In the genomic region with DNA sequence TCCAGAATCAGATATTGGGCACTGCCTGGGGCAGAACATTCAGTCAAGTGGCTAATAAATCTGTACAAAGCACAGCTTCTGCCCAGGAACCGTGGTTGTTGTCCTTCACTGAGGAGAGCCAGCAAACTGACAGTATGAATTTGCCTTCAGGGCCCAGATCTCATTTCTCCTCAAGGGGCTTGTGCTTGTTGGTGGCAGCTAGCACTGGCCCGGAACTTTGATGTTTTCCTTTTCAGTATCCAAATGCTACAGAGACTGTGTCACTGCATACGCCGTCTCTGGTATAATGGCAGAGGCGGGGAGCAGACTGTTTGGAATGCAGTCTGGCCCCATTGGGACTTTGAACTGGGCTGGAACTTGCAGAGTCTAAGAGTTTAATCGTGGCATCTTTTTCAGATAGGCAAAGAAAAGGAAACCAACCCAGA, we compare ENCODE assay signal across 1 cellular context.
TF ChIP-seq lines count a peak whose summit lies in the region.

No MANE protein-coding gene starts in this region.

TF ChIP-seq in HepG2, 621 proteins besides CTCF, POLR2A, EP300 and RAD21 (continued from another document and continues in another):
- TF ChIP-seq, protein P1, sequence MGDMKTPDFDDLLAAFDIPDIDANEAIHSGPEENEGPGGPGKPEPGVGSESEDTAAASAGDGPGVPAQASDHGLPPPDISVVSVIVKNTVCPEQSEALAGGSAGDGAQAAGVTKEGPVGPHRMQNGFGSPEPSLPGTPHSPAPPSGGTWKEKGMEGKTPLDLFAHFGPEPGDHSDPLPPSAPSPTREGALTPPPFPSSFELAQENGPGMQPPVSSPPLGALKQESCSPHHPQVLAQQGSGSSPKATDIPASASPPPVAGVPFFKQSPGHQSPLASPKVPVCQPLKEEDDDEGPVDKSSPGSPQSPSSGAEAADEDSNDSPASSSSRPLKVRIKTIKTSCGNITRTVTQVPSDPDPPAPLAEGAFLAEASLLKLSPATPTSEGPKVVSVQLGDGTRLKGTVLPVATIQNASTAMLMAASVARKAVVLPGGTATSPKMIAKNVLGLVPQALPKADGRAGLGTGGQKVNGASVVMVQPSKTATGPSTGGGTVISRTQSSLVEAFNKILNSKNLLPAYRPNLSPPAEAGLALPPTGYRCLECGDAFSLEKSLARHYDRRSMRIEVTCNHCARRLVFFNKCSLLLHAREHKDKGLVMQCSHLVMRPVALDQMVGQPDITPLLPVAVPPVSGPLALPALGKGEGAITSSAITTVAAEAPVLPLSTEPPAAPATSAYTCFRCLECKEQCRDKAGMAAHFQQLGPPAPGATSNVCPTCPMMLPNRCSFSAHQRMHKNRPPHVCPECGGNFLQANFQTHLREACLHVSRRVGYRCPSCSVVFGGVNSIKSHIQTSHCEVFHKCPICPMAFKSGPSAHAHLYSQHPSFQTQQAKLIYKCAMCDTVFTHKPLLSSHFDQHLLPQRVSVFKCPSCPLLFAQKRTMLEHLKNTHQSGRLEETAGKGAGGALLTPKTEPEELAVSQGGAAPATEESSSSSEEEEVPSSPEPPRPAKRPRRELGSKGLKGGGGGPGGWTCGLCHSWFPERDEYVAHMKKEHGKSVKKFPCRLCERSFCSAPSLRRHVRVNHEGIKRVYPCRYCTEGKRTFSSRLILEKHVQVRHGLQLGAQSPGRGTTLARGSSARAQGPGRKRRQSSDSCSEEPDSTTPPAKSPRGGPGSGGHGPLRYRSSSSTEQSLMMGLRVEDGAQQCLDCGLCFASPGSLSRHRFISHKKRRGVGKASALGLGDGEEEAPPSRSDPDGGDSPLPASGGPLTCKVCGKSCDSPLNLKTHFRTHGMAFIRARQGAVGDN (CRISPR knock-in tag; IDR thresholded peaks at IDR 0.05) = no peak
- TF ChIP-seq, protein P2, sequence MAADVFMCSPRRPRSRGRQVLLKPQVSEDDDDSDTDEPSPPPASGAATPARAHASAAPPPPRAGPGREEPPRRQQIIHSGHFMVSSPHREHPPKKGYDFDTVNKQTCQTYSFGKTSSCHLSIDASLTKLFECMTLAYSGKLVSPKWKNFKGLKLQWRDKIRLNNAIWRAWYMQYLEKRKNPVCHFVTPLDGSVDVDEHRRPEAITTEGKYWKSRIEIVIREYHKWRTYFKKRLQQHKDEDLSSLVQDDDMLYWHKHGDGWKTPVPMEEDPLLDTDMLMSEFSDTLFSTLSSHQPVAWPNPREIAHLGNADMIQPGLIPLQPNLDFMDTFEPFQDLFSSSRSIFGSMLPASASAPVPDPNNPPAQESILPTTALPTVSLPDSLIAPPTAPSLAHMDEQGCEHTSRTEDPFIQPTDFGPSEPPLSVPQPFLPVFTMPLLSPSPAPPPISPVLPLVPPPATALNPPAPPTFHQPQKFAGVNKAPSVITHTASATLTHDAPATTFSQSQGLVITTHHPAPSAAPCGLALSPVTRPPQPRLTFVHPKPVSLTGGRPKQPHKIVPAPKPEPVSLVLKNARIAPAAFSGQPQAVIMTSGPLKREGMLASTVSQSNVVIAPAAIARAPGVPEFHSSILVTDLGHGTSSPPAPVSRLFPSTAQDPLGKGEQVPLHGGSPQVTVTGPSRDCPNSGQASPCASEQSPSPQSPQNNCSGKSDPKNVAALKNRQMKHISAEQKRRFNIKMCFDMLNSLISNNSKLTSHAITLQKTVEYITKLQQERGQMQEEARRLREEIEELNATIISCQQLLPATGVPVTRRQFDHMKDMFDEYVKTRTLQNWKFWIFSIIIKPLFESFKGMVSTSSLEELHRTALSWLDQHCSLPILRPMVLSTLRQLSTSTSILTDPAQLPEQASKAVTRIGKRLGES (CRISPR knock-in tag; IDR thresholded peaks at IDR 0.05; ENCODE audit: borderline replicate concordance) = no peak
- TF ChIP-seq SRY (CRISPR knock-in tag; IDR thresholded peaks at IDR 0.05) (no peak), CREM (IDR thresholded peaks at IDR 0.05) (peak; percentile 77; the same call in 1 of the 2 replicates), CREM (CRISPR knock-in tag; IDR thresholded peaks at IDR 0.05) (no peak), EEA1 (CRISPR knock-in tag; IDR thresholded peaks at IDR 0.05; ENCODE audit: borderline replicate concordance) (no peak), SRSF4 (IDR thresholded peaks at IDR 0.05; ENCODE audit: low read depth, low read length, poor library complexity, severe bottlenecking) (no peak), CENPT (CRISPR knock-in tag; IDR thresholded peaks at IDR 0.05; ENCODE audit: low read depth) (no peak), FOXK1 (CRISPR knock-in tag; IDR thresholded peaks at IDR 0.05; ENCODE audit: borderline replicate concordance, low read depth) (peak; percentile 48; the same call in 1 of the 2 replicates), ZC3H13 (CRISPR knock-in tag; IDR thresholded peaks at IDR 0.05) (no peak), JDP2 (CRISPR knock-in tag; IDR thresholded peaks at IDR 0.05; ENCODE audit: borderline replicate concordance) (no peak), ZNF367 (CRISPR knock-in tag; IDR thresholded peaks at IDR 0.05; ENCODE audit: borderline replicate concordance) (no peak), HDAC2 (CRISPR knock-in tag; IDR thresholded peaks at IDR 0.05) (peak; percentile 90), TAF15 (IDR thresholded peaks at IDR 0.05; ENCODE audit: low read depth, low read length, poor library complexity, severe bottlenecking) (no peak), RFX3 (CRISPR knock-in tag; IDR thresholded peaks at IDR 0.05) (no peak), REPIN1 (CRISPR knock-in tag; IDR thresholded peaks at IDR 0.05; ENCODE audit: borderline replicate concordance, low read depth) (no peak), ZFP90 (CRISPR knock-in tag; IDR thresholded peaks at IDR 0.05; ENCODE audit: borderline replicate concordance) (no peak), BHLHE40 (IDR thresholded peaks at IDR 0.05; ENCODE audit: low read length) (0 out of 2 replicates have a peak, but pooled peaks have one; percentile 35), WIZ (CRISPR knock-in tag; IDR thresholded peaks at IDR 0.05) (no peak), SATB2 (CRISPR knock-in tag; IDR thresholded peaks at IDR 0.05) (no peak), HES4 (CRISPR knock-in tag; IDR thresholded peaks at IDR 0.05; ENCODE audit: borderline replicate concordance) (no peak), SALL2 (CRISPR knock-in tag; IDR thresholded peaks at IDR 0.05) (no peak), LCORL (IDR thresholded peaks at IDR 0.05) (no peak), LCORL (CRISPR knock-in tag; IDR thresholded peaks at IDR 0.05) (no peak), HCFC1 (IDR thresholded peaks at IDR 0.05; ENCODE audit: low read depth, low read length) (no peak), ZNF674 (CRISPR knock-in tag; IDR thresholded peaks at IDR 0.05; ENCODE audit: low read depth) (no peak)
- TF ChIP-seq, protein P3, sequence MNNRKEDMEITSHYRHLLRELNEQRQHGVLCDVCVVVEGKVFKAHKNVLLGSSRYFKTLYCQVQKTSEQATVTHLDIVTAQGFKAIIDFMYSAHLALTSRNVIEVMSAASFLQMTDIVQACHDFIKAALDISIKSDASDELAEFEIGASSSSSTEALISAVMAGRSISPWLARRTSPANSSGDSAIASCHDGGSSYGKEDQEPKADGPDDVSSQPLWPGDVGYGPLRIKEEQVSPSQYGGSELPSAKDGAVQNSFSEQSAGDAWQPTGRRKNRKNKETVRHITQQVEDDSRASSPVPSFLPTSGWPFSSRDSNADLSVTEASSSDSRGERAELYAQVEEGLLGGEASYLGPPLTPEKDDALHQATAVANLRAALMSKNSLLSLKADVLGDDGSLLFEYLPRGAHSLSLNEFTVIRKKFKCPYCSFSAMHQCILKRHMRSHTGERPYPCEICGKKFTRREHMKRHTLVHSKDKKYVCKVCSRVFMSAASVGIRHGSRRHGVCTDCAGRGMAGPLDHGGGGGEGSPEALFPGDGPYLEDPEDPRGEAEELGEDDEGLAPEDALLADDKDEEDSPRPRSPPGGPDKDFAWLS (CRISPR knock-in tag; IDR thresholded peaks at IDR 0.05; ENCODE audit: borderline replicate concordance) = no peak
- TF ChIP-seq, protein P4, sequence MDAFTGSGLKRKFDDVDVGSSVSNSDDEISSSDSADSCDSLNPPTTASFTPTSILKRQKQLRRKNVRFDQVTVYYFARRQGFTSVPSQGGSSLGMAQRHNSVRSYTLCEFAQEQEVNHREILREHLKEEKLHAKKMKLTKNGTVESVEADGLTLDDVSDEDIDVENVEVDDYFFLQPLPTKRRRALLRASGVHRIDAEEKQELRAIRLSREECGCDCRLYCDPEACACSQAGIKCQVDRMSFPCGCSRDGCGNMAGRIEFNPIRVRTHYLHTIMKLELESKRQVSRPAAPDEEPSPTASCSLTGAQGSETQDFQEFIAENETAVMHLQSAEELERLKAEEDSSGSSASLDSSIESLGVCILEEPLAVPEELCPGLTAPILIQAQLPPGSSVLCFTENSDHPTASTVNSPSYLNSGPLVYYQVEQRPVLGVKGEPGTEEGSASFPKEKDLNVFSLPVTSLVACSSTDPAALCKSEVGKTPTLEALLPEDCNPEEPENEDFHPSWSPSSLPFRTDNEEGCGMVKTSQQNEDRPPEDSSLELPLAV (CRISPR knock-in tag; conservative IDR thresholded peaks at IDR 0.05; ENCODE audit: low read depth) = no peak
- TF ChIP-seq, protein P5, sequence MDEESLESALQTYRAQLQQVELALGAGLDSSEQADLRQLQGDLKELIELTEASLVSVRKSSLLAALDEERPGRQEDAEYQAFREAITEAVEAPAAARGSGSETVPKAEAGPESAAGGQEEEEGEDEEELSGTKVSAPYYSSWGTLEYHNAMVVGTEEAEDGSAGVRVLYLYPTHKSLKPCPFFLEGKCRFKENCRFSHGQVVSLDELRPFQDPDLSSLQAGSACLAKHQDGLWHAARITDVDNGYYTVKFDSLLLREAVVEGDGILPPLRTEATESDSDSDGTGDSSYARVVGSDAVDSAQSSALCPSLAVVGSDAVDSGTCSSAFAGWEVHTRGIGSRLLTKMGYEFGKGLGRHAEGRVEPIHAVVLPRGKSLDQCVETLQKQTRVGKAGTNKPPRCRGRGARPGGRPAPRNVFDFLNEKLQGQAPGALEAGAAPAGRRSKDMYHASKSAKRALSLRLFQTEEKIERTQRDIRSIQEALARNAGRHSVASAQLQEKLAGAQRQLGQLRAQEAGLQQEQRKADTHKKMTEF (CRISPR knock-in tag; IDR thresholded peaks at IDR 0.05) = 0 out of 2 replicates have a peak, but pooled peaks have one; percentile 44
- TF ChIP-seq, protein P6, sequence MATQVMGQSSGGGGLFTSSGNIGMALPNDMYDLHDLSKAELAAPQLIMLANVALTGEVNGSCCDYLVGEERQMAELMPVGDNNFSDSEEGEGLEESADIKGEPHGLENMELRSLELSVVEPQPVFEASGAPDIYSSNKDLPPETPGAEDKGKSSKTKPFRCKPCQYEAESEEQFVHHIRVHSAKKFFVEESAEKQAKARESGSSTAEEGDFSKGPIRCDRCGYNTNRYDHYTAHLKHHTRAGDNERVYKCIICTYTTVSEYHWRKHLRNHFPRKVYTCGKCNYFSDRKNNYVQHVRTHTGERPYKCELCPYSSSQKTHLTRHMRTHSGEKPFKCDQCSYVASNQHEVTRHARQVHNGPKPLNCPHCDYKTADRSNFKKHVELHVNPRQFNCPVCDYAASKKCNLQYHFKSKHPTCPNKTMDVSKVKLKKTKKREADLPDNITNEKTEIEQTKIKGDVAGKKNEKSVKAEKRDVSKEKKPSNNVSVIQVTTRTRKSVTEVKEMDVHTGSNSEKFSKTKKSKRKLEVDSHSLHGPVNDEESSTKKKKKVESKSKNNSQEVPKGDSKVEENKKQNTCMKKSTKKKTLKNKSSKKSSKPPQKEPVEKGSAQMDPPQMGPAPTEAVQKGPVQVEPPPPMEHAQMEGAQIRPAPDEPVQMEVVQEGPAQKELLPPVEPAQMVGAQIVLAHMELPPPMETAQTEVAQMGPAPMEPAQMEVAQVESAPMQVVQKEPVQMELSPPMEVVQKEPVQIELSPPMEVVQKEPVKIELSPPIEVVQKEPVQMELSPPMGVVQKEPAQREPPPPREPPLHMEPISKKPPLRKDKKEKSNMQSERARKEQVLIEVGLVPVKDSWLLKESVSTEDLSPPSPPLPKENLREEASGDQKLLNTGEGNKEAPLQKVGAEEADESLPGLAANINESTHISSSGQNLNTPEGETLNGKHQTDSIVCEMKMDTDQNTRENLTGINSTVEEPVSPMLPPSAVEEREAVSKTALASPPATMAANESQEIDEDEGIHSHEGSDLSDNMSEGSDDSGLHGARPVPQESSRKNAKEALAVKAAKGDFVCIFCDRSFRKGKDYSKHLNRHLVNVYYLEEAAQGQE (IDR thresholded peaks at IDR 0.05; ENCODE audit: borderline replicate concordance in 1 of 2, low read depth in 1 of 2, low read length in 2 of 2) = peak in 1 of 2 experiments; percentile 66; a peak in 1 of 4 replicates
- TF ChIP-seq, protein P7, sequence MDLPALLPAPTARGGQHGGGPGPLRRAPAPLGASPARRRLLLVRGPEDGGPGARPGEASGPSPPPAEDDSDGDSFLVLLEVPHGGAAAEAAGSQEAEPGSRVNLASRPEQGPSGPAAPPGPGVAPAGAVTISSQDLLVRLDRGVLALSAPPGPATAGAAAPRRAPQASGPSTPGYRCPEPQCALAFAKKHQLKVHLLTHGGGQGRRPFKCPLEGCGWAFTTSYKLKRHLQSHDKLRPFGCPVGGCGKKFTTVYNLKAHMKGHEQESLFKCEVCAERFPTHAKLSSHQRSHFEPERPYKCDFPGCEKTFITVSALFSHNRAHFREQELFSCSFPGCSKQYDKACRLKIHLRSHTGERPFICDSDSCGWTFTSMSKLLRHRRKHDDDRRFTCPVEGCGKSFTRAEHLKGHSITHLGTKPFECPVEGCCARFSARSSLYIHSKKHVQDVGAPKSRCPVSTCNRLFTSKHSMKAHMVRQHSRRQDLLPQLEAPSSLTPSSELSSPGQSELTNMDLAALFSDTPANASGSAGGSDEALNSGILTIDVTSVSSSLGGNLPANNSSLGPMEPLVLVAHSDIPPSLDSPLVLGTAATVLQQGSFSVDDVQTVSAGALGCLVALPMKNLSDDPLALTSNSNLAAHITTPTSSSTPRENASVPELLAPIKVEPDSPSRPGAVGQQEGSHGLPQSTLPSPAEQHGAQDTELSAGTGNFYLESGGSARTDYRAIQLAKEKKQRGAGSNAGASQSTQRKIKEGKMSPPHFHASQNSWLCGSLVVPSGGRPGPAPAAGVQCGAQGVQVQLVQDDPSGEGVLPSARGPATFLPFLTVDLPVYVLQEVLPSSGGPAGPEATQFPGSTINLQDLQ (CRISPR knock-in tag; IDR thresholded peaks at IDR 0.05) = no peak
- TF ChIP-seq, protein P8, sequence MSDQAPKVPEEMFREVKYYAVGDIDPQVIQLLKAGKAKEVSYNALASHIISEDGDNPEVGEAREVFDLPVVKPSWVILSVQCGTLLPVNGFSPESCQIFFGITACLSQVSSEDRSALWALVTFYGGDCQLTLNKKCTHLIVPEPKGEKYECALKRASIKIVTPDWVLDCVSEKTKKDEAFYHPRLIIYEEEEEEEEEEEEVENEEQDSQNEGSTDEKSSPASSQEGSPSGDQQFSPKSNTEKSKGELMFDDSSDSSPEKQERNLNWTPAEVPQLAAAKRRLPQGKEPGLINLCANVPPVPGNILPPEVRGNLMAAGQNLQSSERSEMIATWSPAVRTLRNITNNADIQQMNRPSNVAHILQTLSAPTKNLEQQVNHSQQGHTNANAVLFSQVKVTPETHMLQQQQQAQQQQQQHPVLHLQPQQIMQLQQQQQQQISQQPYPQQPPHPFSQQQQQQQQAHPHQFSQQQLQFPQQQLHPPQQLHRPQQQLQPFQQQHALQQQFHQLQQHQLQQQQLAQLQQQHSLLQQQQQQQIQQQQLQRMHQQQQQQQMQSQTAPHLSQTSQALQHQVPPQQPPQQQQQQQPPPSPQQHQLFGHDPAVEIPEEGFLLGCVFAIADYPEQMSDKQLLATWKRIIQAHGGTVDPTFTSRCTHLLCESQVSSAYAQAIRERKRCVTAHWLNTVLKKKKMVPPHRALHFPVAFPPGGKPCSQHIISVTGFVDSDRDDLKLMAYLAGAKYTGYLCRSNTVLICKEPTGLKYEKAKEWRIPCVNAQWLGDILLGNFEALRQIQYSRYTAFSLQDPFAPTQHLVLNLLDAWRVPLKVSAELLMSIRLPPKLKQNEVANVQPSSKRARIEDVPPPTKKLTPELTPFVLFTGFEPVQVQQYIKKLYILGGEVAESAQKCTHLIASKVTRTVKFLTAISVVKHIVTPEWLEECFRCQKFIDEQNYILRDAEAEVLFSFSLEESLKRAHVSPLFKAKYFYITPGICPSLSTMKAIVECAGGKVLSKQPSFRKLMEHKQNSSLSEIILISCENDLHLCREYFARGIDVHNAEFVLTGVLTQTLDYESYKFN (CRISPR knock-in tag; conservative IDR thresholded peaks at IDR 0.05) = peak; percentile 95
